In genomic region chr10:101042118-101042517, GRCh38 we compare ENCODE assay signal across 2 cellular contexts.
TF ChIP-seq lines count a peak whose summit lies in the region.

No MANE protein-coding gene starts in this region.

TF ChIP-seq in SK-N-SH, 30 proteins besides CTCF, POLR2A, EP300 and RAD21 (continued from another document):
- TF ChIP-seq REST (IDR thresholded peaks at IDR 0.05; ENCODE audit: low read depth, low read length) (no peak), TEAD4 (IDR thresholded peaks at IDR 0.05; ENCODE audit: borderline replicate concordance, insufficient read depth) (no peak), ZBTB33 (IDR thresholded peaks at IDR 0.05; ENCODE audit: borderline replicate concordance, low read depth) (no peak), TAF1 (IDR thresholded peaks at IDR 0.05; ENCODE audit: borderline replicate concordance, low read depth, low read length) (no peak), SIN3A (IDR thresholded peaks at IDR 0.05; ENCODE audit: borderline replicate concordance, low read depth, low read length) (no peak), YY1 (IDR thresholded peaks at IDR 0.05; ENCODE audit: low read depth) (no peak), ELF1 (IDR thresholded peaks at IDR 0.05) (no peak), CHD2 (IDR thresholded peaks at IDR 0.05; ENCODE audit: low read length, partially characterized antibody) (no peak), USF2 (IDR thresholded peaks at IDR 0.05; ENCODE audit: borderline replicate concordance, low read depth, low read length) (no peak), POLR2AphosphoS5 (IDR thresholded peaks at IDR 0.05; ENCODE audit: low read depth, low read length) (no peak)

TF ChIP-seq in SK-N-SH treated with all-trans-retinoic acid at 6 μM for 48 hours, 23 proteins besides CTCF, POLR2A, EP300 and RAD21 (continued from another document):
- TF ChIP-seq POU6F1 (CRISPR knock-in tag; IDR thresholded peaks at IDR 0.05; ENCODE audit: borderline replicate concordance, low read depth) (no peak), RARB (CRISPR knock-in tag; IDR thresholded peaks at IDR 0.05) (no peak), SNAI2 (CRISPR knock-in tag; IDR thresholded peaks at IDR 0.05) (no peak)
